ENCODE assay signal across 31 cellular contexts in the genomic region with DNA sequence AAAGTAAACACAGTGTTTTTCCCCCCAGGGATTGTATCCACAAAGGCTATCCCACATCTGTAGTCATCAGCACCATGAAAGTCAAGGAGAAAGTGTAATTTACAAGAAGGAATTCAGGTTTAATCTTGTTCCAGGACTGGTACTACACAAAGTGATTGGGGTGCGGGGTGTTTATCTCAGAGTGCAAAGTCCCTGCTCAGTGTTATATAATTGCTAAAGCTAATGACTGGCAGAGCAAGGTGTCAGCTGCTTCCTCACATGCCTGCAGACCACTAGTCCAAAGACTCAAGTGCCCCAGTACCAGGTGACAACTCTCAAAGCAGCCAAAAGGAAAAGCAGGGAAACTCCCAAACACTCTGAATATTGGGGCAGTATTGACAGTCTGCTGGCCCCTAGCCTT. TPM values are rescaled to one million over a fixed set of nuclear protein-coding genes. Genes with fewer than 3 reads are reported as not detected.
"Had no signal": no experiment of that assay in that cellular context is flagged by ENCODE, and none has a peak within 500 bp of the region (broad histone marks: within the 10 kb centered on the region; RNA-seq: fewer than 3 reads in every experiment).

No MANE protein-coding gene starts in this region.

- H3K4me3 ChIP-seq: ascending aorta, breast epithelium, cardiac muscle cell, esophagus muscularis mucosa, gastrocnemius medialis had no signal

- H3K36me3 ChIP-seq: ascending aorta, breast epithelium, cardiac muscle cell, esophagus muscularis mucosa, gastrocnemius medialis had no signal

- H3K9me3 ChIP-seq: ascending aorta, breast epithelium, esophagus muscularis mucosa, gastrocnemius medialis had no signal

- ATAC-seq: activated naive CD4-positive, alpha-beta T cell treated with anti-CD3 and anti-CD28 coated beads, Interleukin-2, amount 50 U/mL, for 72 hours; activated T-cell treated with anti-CD3 and anti-CD28 coated beads, Interleukin-2, amount 50 U/mL, for 72 hours; effector memory CD8-positive, alpha-beta T cell; foreskin keratinocyte; gastrocnemius medialis; WTC11 had no signal

- H3K4me1 ChIP-seq: ascending aorta, breast epithelium, esophagus muscularis mucosa, foreskin keratinocyte, gastrocnemius medialis had no signal

- H3K27me3 ChIP-seq: ascending aorta, breast epithelium, cardiac muscle cell, esophagus muscularis mucosa, foreskin keratinocyte, gastrocnemius medialis had no signal

- DNase-seq: activated CD4-positive, alpha-beta memory T cell treated with anti-CD3 and anti-CD28 coated beads, Interleukin-2, amount 10 ng/mL, durations not matched to agents 7 days and 5 days; activated CD4-positive, alpha-beta T cell treated with anti-CD3 and anti-CD28 coated beads for 1 hour; activated CD4-positive, alpha-beta T cell treated with anti-CD3 and anti-CD28 coated beads for 4 hours; activated CD4-positive, alpha-beta T cell treated with anti-CD3 and anti-CD28 coated beads, Interleukin-2, amount 10 ng/mL, durations not matched to agents 7 days and 5 days; activated CD4-positive, alpha-beta T cell treated with anti-CD3 and anti-CD28 coated beads, Interleukin-2, amount 50 U/mL, for 4 hours; activated CD8-positive, alpha-beta memory T cell treated with anti-CD3 and anti-CD28 coated beads, Interleukin-2, amount 50 U/mL, for 48 hours; activated gamma-delta T cell; activated naive CD4-positive, alpha-beta T cell; activated naive CD4-positive, alpha-beta T cell treated with anti-CD3 and anti-CD28 coated beads, Interleukin-2, amount 10 ng/mL, durations not matched to agents 7 days and 5 days; activated naive CD8-positive, alpha-beta T cell treated with anti-CD3 and anti-CD28 coated beads, Interleukin-2, amount 10 ng/mL, durations not matched to agents 7 days and 5 days; activated T-cell treated with anti-CD3 and anti-CD28 coated beads for 4 hours; activated T-cell treated with anti-CD3 and anti-CD28 coated beads, Interleukin-2, amount 50 U/mL, for 24 hours; activated T-cell treated with anti-CD3 and anti-CD28 coated beads, Interleukin-2, amount 50 U/mL, for 72 hours; central memory CD4-positive, alpha-beta T cell; cerebellar nuclear complex; cortex of kidney; dermis blood vessel endothelial cell; effector CD4-positive, alpha-beta T cell; effector memory CD8-positive, alpha-beta T cell; erythroblast; foreskin keratinocyte; gastrocnemius medialis; T-helper 2 cell had no signal

- H3K27ac ChIP-seq: ascending aorta, breast epithelium, cardiac muscle cell, esophagus muscularis mucosa, foreskin keratinocyte, gastrocnemius medialis, VCaP had no signal

RNA-seq across cellular contexts. Expression of a gene that starts 52.1 kb away (rescaled TPM):
- total RNA-seq: activated CD4-positive, alpha-beta memory T cell treated with anti-CD3 and anti-CD28 coated beads, Interleukin-2, amount 10 ng/mL, durations not matched to agents 7 days and 5 days; activated CD4-positive, alpha-beta T cell treated with anti-CD3 and anti-CD28 coated beads, Interleukin-2, amount 10 ng/mL, durations not matched to agents 7 days and 5 days; activated naive CD4-positive, alpha-beta T cell treated with anti-CD3 and anti-CD28 coated beads, Interleukin-2, amount 50 U/mL, for 72 hours; activated naive CD8-positive, alpha-beta T cell treated with anti-CD3 and anti-CD28 coated beads, Interleukin-2, amount 10 ng/mL, durations not matched to agents 7 days and 5 days; activated T-cell treated with anti-CD3 and anti-CD28 coated beads, Interleukin-2, amount 50 U/mL, for 72 hours; ascending aorta; breast epithelium; cardiac muscle cell; dermis blood vessel endothelial cell; esophagus muscularis mucosa; foreskin keratinocyte; gastrocnemius medialis; T-helper 1 cell treated with Interleukin-12 subunit alpha and Interleukin-12 subunit beta and Interleukin-4 antibody, amounts not matched to agents 30 ng/mL and 1 ng/mL, for 36 hours; WTC11 had no signal
- polyA plus RNA-seq: cardiac muscle cell, foreskin keratinocyte had no signal
